31 cellular contexts compared by ENCODE assay signal in the genomic region with DNA sequence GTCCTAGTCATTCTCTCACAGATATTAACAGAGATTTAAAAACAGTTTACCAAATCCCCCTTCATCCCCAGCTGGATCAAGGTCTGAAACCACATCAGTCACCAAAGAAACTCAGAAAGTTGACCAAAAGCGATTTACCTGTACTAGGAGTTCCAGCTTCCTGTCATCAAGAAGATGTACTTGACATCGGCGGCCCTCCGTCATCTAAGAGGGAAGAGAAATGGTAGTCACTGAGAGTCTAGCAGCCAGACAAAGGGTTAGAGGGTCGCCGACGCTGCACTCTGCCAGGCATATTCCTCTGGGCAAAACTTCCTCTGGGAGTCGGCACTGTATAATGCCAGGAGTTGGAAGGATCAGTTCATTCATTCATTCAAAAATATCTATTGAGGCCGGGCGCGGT.
"Had no signal": no experiment of that assay in that cellular context is flagged by ENCODE, and none has a peak within 500 bp of the region (broad histone marks: within the 10 kb centered on the region; RNA-seq: fewer than 3 reads in every experiment).

No MANE protein-coding gene starts in this region.

- H3K4me1 ChIP-seq: SJCRH30 had no signal

- ATAC-seq: activated CD8-positive, alpha-beta memory T cell treated with anti-CD3 and anti-CD28 coated beads, Interleukin-2, amount 10 ng/mL, durations not matched to agents 7 days and 5 days; Panc1 had no signal

- H3K9me3 ChIP-seq: ascending aorta, MG63, SJCRH30 had no signal

- H3K36me3 ChIP-seq: ascending aorta, cardiac muscle cell, MG63, SJCRH30, WERI-Rb-1 had no signal

- H3K27me3 ChIP-seq: ascending aorta, cardiac muscle cell, MG63, SJCRH30 had no signal

- H3K4me3 ChIP-seq: ascending aorta, cardiac muscle cell, MG63, SJCRH30, SK-N-MC had no signal

- DNase-seq: activated CD4-positive, alpha-beta memory T cell treated with anti-CD3 and anti-CD28 coated beads, Interleukin-2, amount 10 ng/mL, durations not matched to agents 7 days and 5 days; activated CD4-positive, alpha-beta T cell treated with anti-CD3 and anti-CD28 coated beads for 1 hour; activated CD4-positive, alpha-beta T cell treated with anti-CD3 and anti-CD28 coated beads for 48 hours; activated CD4-positive, CD25-positive, alpha-beta regulatory T cell; activated CD8-positive, alpha-beta memory T cell treated with anti-CD3 and anti-CD28 coated beads for 24 hours; activated CD8-positive, alpha-beta memory T cell treated with anti-CD3 and anti-CD28 coated beads, Interleukin-2, amount 10 ng/mL, durations not matched to agents 7 days and 5 days; activated CD8-positive, alpha-beta memory T cell treated with anti-CD3 and anti-CD28 coated beads, Interleukin-2, amount 50 U/mL, for 48 hours; activated effector memory CD4-positive, alpha-beta T cell treated with anti-CD3 and anti-CD28 coated beads, Interleukin-2, amount 50 U/mL, for 16 hours; activated naive CD4-positive, alpha-beta T cell; activated naive CD4-positive, alpha-beta T cell treated with anti-CD3 and anti-CD28 coated beads, Interleukin-2, amount 50 U/mL, for 16 hours; activated naive CD8-positive, alpha-beta T cell treated with anti-CD3 and anti-CD28 coated beads for 36 hours; activated T-cell treated with anti-CD3 and anti-CD28 coated beads, Interleukin-2, amount 50 U/mL, for 48 hours; amniotic stem cell; Kasumi-1; KG1; MG63; NCI-H1048; NCI-H1105 treated with DMSO at 0.1 percent for 48 hours; NCI-H1436; NCI-H1694; NCI-H1930; NCI-H345; NCI-H524 treated with DMSO at 0.1 percent for 48 hours; SHP77; SJCRH30; T1000; WERI-Rb-1 had no signal

- H3K27ac ChIP-seq: ascending aorta, cardiac muscle cell, SJCRH30, SK-N-MC, WERI-Rb-1 had no signal
